In the genomic region with DNA sequence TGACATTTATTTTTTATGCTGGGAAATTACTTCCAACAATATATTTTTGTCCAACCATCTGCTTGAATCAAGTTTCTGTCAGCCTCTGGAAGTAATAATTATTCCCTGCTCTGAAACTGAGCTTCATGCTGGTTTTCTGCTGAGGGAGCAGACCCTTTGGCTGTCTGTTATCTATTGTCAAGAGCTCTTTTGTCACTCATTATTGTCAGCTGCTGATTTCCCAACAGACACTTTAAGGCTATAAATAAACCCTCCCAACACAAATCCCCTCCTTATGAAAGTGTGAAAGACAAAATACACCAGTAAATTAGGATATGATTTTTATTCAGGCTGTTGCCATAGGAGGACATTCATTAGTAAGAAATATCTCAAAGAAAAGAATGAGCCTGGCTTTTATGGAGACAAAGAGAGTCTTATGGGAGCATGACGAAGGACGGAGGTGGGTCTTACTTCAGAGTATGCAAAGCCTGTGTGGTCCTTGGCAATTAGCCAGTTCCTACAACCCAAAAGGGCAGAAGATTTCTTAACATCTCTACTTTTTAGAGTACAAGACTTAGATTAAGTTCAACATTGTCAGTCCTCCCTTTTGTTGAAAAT, we compare ENCODE assay signal across 1 cellular context.
TF ChIP-seq lines count a peak whose summit lies in the region.

No MANE protein-coding gene starts in this region.

TF ChIP-seq in K562, 482 proteins besides CTCF, POLR2A, EP300 and RAD21 (continued from another document):
- TF ChIP-seq ESRRA (IDR thresholded peaks at IDR 0.05; ENCODE audit: borderline replicate concordance, low read depth) (no peak), ZNF324 (CRISPR knock-in tag; IDR thresholded peaks at IDR 0.05) (no peak), IRF2 (CRISPR knock-in tag; IDR thresholded peaks at IDR 0.05) (no peak), MEIS2 (IDR thresholded peaks at IDR 0.05; ENCODE audit: partially characterized antibody) (peak; percentile 24), CCNT2 (IDR thresholded peaks at IDR 0.05; ENCODE audit: borderline replicate concordance, extremely low read depth, insufficient read length, low read depth, low read length) (no peak)
- TF ChIP-seq, protein P1, sequence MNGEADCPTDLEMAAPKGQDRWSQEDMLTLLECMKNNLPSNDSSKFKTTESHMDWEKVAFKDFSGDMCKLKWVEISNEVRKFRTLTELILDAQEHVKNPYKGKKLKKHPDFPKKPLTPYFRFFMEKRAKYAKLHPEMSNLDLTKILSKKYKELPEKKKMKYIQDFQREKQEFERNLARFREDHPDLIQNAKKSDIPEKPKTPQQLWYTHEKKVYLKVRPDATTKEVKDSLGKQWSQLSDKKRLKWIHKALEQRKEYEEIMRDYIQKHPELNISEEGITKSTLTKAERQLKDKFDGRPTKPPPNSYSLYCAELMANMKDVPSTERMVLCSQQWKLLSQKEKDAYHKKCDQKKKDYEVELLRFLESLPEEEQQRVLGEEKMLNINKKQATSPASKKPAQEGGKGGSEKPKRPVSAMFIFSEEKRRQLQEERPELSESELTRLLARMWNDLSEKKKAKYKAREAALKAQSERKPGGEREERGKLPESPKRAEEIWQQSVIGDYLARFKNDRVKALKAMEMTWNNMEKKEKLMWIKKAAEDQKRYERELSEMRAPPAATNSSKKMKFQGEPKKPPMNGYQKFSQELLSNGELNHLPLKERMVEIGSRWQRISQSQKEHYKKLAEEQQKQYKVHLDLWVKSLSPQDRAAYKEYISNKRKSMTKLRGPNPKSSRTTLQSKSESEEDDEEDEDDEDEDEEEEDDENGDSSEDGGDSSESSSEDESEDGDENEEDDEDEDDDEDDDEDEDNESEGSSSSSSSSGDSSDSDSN (IDR thresholded peaks at IDR 0.05; ENCODE audit: borderline replicate concordance in 1 of 2, low read depth in 2 of 2, low read length in 2 of 2), result no peak
